1 cellular context compared by ENCODE assay signal in the genomic region with DNA sequence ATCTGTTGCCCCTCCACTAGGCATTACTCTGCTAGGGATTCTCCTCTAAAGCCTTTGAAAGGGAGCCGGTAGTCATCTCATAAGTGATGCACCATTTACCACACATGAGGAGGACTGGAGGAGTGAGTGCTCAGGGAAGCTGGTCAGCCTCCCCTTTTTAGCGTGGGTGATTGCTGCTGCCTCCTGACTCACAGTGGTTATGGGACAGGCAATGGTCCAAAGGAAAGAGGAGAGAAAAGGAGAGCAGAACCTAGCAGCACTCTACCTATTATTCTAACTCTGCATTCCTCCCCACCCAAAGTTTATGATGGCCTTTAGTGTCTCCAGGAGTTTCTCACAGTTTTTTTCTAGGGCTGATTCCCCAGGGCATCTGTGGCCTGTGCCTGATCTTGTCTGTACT.
TF ChIP-seq lines count a peak whose summit lies in the region.

No MANE protein-coding gene starts in this region.

TF ChIP-seq in HepG2, 621 proteins besides CTCF, POLR2A, EP300 and RAD21:
- TF ChIP-seq, protein P1, sequence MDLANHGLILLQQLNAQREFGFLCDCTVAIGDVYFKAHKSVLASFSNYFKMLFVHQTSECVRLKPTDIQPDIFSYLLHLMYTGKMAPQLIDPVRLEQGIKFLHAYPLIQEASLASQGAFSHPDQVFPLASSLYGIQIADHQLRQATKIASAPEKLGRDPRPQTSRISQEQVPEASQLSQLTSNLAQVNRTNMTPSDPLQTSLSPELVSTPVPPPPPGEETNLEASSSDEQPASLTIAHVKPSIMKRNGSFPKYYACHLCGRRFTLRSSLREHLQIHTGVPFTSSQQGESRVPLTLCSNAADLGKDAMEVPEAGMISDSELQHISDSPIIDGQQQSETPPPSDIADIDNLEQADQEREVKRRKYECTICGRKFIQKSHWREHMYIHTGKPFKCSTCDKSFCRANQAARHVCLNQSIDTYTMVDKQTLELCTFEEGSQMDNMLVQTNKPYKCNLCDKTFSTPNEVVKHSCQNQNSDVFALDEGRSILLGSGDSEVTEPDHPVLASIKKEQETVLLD (CRISPR knock-in tag; IDR thresholded peaks at IDR 0.05; ENCODE audit: low read depth): no peak
- TF ChIP-seq FUBP1 (CRISPR knock-in tag; IDR thresholded peaks at IDR 0.05; ENCODE audit: borderline replicate concordance) (no peak), SRSF9 (IDR thresholded peaks at IDR 0.05; ENCODE audit: borderline replicate concordance, insufficient read depth, low read depth, low read length, poor library complexity, severe bottlenecking) (no peak), JUNB (CRISPR knock-in tag; IDR thresholded peaks at IDR 0.05; ENCODE audit: borderline replicate concordance) (no peak), ZNF563 (CRISPR knock-in tag; IDR thresholded peaks at IDR 0.05) (no peak), ZNF337 (CRISPR knock-in tag; IDR thresholded peaks at IDR 0.05; ENCODE audit: borderline replicate concordance, low read depth) (no peak), ZNF839 (CRISPR knock-in tag; IDR thresholded peaks at IDR 0.05; ENCODE audit: borderline replicate concordance) (no peak), ZMAT5 (CRISPR knock-in tag; IDR thresholded peaks at IDR 0.05; ENCODE audit: borderline replicate concordance, low read depth) (no peak), ZNF577 (CRISPR knock-in tag; IDR thresholded peaks at IDR 0.05; ENCODE audit: borderline replicate concordance, low read depth) (no peak), ZSCAN5A (CRISPR knock-in tag; IDR thresholded peaks at IDR 0.05; ENCODE audit: borderline replicate concordance) (no peak), JUN (CRISPR knock-in tag; IDR thresholded peaks at IDR 0.05) (no peak), RNF2 (conservative IDR thresholded peaks at IDR 0.05; ENCODE audit: low read depth) (no peak), NFE2L2 (IDR thresholded peaks at IDR 0.05; ENCODE audit: low read length) (no peak), RFX5 (IDR thresholded peaks at IDR 0.05; ENCODE audit: low read depth, low read length) (no peak), ZNF496 (CRISPR knock-in tag; IDR thresholded peaks at IDR 0.05; ENCODE audit: insufficient replicate concordance) (no peak), ZFP36L2 (CRISPR knock-in tag; IDR thresholded peaks at IDR 0.05) (no peak)
